ENCODE assay signal across 8 cellular contexts in the genomic region with DNA sequence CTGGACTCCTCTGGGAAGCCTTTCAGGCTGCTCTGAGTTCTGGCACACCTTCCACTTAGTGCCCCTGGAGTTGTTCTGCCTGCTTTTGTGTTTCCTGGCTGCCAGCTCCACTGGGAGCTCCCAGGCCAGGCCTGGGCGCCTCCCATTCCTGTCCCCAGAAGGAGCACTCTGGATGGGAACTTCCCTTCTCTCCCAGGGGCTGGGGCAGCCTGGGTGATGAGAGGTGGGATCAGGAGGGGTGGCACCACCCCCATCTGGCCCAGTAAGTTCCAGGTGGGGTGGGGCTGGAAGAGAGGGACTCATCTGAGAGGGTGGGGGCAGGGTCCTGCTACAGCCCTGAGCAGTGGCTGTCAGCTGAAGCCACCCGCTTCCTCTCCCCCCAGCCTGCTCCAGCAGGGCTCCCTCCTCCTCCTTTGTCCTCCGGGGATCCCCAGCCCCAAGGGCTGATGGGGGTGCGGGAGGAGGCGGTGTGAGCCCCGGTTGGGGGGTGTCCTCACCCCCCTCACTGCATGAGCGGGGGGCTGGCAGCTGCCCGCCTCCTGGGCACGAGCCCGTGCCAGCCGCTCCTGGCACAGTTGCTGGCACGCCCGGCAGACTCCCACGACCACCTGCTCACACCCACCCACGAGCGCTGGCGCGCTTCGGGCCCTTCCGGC. TPM values are rescaled to one million over a fixed set of nuclear protein-coding genes. Genes with fewer than 3 reads are reported as not detected.
DNase-seq lines count a peak whose midpoint lies in the region; ATAC-seq and TF ChIP-seq lines count a peak whose summit lies in the region.

No MANE protein-coding gene starts in this region.

- no peak overlapping the region for H3K18ac ChIP-seq in IMR-90 (ENCODE audit: low read depth, low read length)

- H2BK120ac ChIP-seq in IMR-90 (ENCODE audit: low read depth, low read length), result no peak overlapping the region

- H3K4me3 ChIP-seq in IMR-90 (ENCODE audit: insufficient read depth, low read depth, low read length), result no peak overlapping the region
- peak overlapping the region; percentile 40 for H3K4me3 ChIP-seq in kidney epithelial cell (ENCODE audit: low read depth, low read length)

- no peak overlapping the region for H3K4me2 ChIP-seq in IMR-90 (ENCODE audit: low read depth, low read length)

- H2BK5ac ChIP-seq in IMR-90 (ENCODE audit: low read depth, low read length, poor library complexity, severe bottlenecking), result no peak overlapping the region

- DNase-seq in CD4-positive, alpha-beta T cell, result peak in 3 of 10 experiments; percentile 20 to 45 (median 27)
- DNase-seq in IMR-90 (no peak), T-helper 17 cell (peak in 2 of 3 donors; percentile 19 to 37), kidney epithelial cell (ENCODE audit: low read depth) (no peak), type B pancreatic cell (ENCODE audit: extremely low spot score, unreplicated experiment) (no peak), AML-193 (lab: John Stamatoyannopoulos, UW) (no peak), NCI-H187 (lab: John Stamatoyannopoulos, UW) (no peak), NCI-H1930 (lab: John Stamatoyannopoulos, UW) (no peak)

- peak overlapping the region; percentile 24 for H2AFZ ChIP-seq in IMR-90 (replicated peaks; ENCODE audit: low read length, poor library complexity)

- peaks cover under 1% of the 10 kb centered on the region for H3K36me3 Mint-ChIP-seq in CD4-positive, alpha-beta T cell (ENCODE audit: low read depth)
- H3K36me3 Mint-ChIP-seq in T-helper 17 cell (ENCODE audit: low read depth), result peaks cover 11% of the 10 kb centered on the region
- H3K36me3 Mint-ChIP-seq in type B pancreatic cell, result peaks cover 3% of the 10 kb centered on the region

- BruUV-seq in IMR-90 (replicated peaks; lab: Mats Ljungman, UMichigan), result no TSS peak

- no peaks in the 10 kb centered on the region for H3K9me3 ChIP-seq in CD4-positive, alpha-beta T cell (ENCODE audit: control insufficient read depth, low read length)
- H3K9me3 ChIP-seq in IMR-90 (ENCODE audit: control insufficient read depth, insufficient read depth, low read length) (no peaks in the 10 kb centered on the region), T-helper 17 cell (ENCODE audit: control insufficient read depth, low read length, poor library complexity, severe bottlenecking) (no peaks in the 10 kb centered on the region)

- dilution Hi-C loops in IMR-90 (cut with HindIII; ENCODE audit: low sequenced_read_pairs, unreplicated experiment), result no loop called here

- CTCF ChIA-PET in CD4-positive, alpha-beta T cell (lab: Charles Lee), result no interaction called here
- CTCF ChIA-PET in IMR-90 (lab: Yijun Ruan, JAX), result no interaction called here

- H3K23ac ChIP-seq in IMR-90 (ENCODE audit: low read depth, low read length), result no peak overlapping the region

- POLR2A ChIA-PET in CD4-positive, alpha-beta T cell (lab: Charles Lee), result no interaction called here
- POLR2A ChIA-PET in IMR-90 (lab: Charles Lee; ENCODE audit: unreplicated experiment), result no interaction called here

- intact Hi-C loops in CD4-positive, alpha-beta T cell (cut with DNase I, micrococcal nuclease), result loop anchor here in 1 of 2 experiments (10.0 kb wide), 4 partner anchors 299 to 1809 kb away; a partner anchor contains a TSS
- intact Hi-C loops in IMR-90 (cut with micrococcal nuclease), result no loop called here

- no peaks in the 10 kb centered on the region for H3K9me1 ChIP-seq in IMR-90 (ENCODE audit: insufficient read depth, low read length)

- H3K79me1 ChIP-seq in IMR-90 (ENCODE audit: low read depth in 1 of 2, low read length in 2 of 2), result no peaks in the 10 kb centered on the region

- H3K36me3 ChIP-seq in IMR-90 (ENCODE audit: control insufficient read depth, insufficient read depth, low read length) (no peaks in the 10 kb centered on the region), kidney epithelial cell (ENCODE audit: control insufficient read depth, insufficient read depth, low read length) (no peaks in the 10 kb centered on the region)

- H2AK5ac ChIP-seq in IMR-90 (ENCODE audit: low read depth, low read length), result no peak overlapping the region

- no peak for TF ChIP-seq RAD21 in IMR-90 (IDR thresholded peaks at IDR 0.05; ENCODE audit: low read length)

- H3K14ac ChIP-seq in IMR-90 (replicated peaks; ENCODE audit: low read depth, low read length), result no peak overlapping the region

- H4K91ac ChIP-seq in IMR-90 (ENCODE audit: insufficient read depth, low read depth, low read length), result no peak overlapping the region

- H3K56ac ChIP-seq in IMR-90 (ENCODE audit: extremely low read depth, insufficient read depth, low read length), result no peak overlapping the region

- no peak for TF ChIP-seq CTCF in CD4-positive, alpha-beta T cell (IDR thresholded peaks at IDR 0.05)
- TF ChIP-seq CTCF in IMR-90 (conservative IDR thresholded peaks at IDR 0.05; ENCODE audit: low read depth, low read length) (no peak), kidney epithelial cell (IDR thresholded peaks at IDR 0.05; ENCODE audit: insufficient read depth, low read length, poor library complexity, severe bottlenecking) (no peak), type B pancreatic cell (conservative IDR thresholded peaks at IDR 0.05) (no peak)

- peak; percentile 5 for ATAC-seq in CD4-positive, alpha-beta T cell (ENCODE audit: poor library complexity)
- ATAC-seq in IMR-90 (ENCODE audit: low read depth), result no peak
- ATAC-seq in T-helper 17 cell, result peak; percentile 22

- no peak overlapping the region for H4K8ac ChIP-seq in IMR-90 (ENCODE audit: low read depth in 2 of 2, low read length in 2 of 2)

- H3K9me3 Mint-ChIP-seq in CD4-positive, alpha-beta T cell, result no peaks in the 10 kb centered on the region
- H3K9me3 Mint-ChIP-seq in type B pancreatic cell, result no peaks in the 10 kb centered on the region

- no peak overlapping the region for H4K5ac ChIP-seq in IMR-90 (ENCODE audit: low read depth, low read length)

- no peak overlapping the region for H3K27ac ChIP-seq in CD4-positive, alpha-beta T cell (ENCODE audit: low read depth, low read length)
- H3K27ac ChIP-seq in IMR-90 (ENCODE audit: insufficient read depth, low read length), result no peak overlapping the region

- no peak overlapping the region for H3K9ac ChIP-seq in IMR-90 (ENCODE audit: low read depth, low read length)

- peak overlapping the region; percentile 47 for H3K27ac Mint-ChIP-seq in CD4-positive, alpha-beta T cell
- H3K27ac Mint-ChIP-seq in T-helper 17 cell, result peak overlapping the region; percentile 79
- H3K27ac Mint-ChIP-seq in type B pancreatic cell, result peak overlapping the region; percentile 75

- H4K20me1 ChIP-seq in IMR-90 (ENCODE audit: insufficient read depth, low read length), result 0 out of 2 replicates have a peak, but pooled peaks cover 5% of the 10 kb centered on the region

- H3K4me3 Mint-ChIP-seq in CD4-positive, alpha-beta T cell, result peak overlapping the region; percentile 76
- H3K4me3 Mint-ChIP-seq in T-helper 17 cell, result peak overlapping the region; percentile 12
- H3K4me3 Mint-ChIP-seq in type B pancreatic cell, result peak overlapping the region; percentile 81

- in situ Hi-C loops in IMR-90 (cut with MboI; ENCODE audit: low sequenced_read_pairs), result no loop called here

- H3K4me1 ChIP-seq in IMR-90 (ENCODE audit: control insufficient read depth, insufficient read depth, low read length), result peaks cover 1% of the 10 kb centered on the region; the same call in 1 of the 2 replicates

- H2BK15ac ChIP-seq in IMR-90 (ENCODE audit: low read depth, low read length), result no peak overlapping the region

- H3K4me1 Mint-ChIP-seq in CD4-positive, alpha-beta T cell (ENCODE audit: low read depth), result peaks cover 10% of the 10 kb centered on the region
- H3K4me1 Mint-ChIP-seq in T-helper 17 cell (peaks cover 14% of the 10 kb centered on the region), type B pancreatic cell (ENCODE audit: unreplicated experiment) (peaks cover 36% of the 10 kb centered on the region)

- H2BK20ac ChIP-seq in IMR-90 (ENCODE audit: low read depth, low read length), result no peak overlapping the region

- H2AK9ac ChIP-seq in IMR-90 (replicated peaks; ENCODE audit: low read depth, low read length, poor library complexity), result no peak overlapping the region

- WGBS in IMR-90 (ENCODE audit: extremely low coverage in 2 of 2, insufficient read length in 1 of 2), 2 experiments, result no CpG with 5 or more reads among the region's 20 CpGs

- H3K27me3 ChIP-seq in CD4-positive, alpha-beta T cell (ENCODE audit: control insufficient read depth, insufficient read depth, low read length), result peaks cover 48% of the 10 kb centered on the region
- H3K27me3 ChIP-seq in IMR-90 (ENCODE audit: control insufficient read depth, insufficient read depth, low read length) (peaks cover 77% of the 10 kb centered on the region), kidney epithelial cell (ENCODE audit: control insufficient read depth, insufficient read depth, low read length) (peaks cover 29% of the 10 kb centered on the region)

- no peak overlapping the region for H3K4ac ChIP-seq in IMR-90 (ENCODE audit: low read depth, low read length)

- no peak for TF ChIP-seq POLR2A in IMR-90 (IDR thresholded peaks at IDR 0.05; ENCODE audit: low read depth, low read length)

- peaks cover 54% of the 10 kb centered on the region for H3K27me3 Mint-ChIP-seq in CD4-positive, alpha-beta T cell
- H3K27me3 Mint-ChIP-seq in T-helper 17 cell (peaks cover 44% of the 10 kb centered on the region), type B pancreatic cell (peaks cover 25% of the 10 kb centered on the region)

TF ChIP-seq in IMR-90, 13 proteins besides CTCF, POLR2A, EP300 and RAD21 (continues in another document):
- TF ChIP-seq, protein P1, sequence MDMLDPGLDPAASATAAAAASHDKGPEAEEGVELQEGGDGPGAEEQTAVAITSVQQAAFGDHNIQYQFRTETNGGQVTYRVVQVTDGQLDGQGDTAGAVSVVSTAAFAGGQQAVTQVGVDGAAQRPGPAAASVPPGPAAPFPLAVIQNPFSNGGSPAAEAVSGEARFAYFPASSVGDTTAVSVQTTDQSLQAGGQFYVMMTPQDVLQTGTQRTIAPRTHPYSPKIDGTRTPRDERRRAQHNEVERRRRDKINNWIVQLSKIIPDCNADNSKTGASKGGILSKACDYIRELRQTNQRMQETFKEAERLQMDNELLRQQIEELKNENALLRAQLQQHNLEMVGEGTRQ (IDR thresholded peaks at IDR 0.05; ENCODE audit: low read depth, low read length), result no peak
- no peak for TF ChIP-seq NFE2L2 (IDR thresholded peaks at IDR 0.05; ENCODE audit: low read depth, low read length)

RNA-seq across cellular contexts. Expression of a gene that starts 4.7 kb away (rescaled TPM):
- total RNA-seq in CD4-positive, alpha-beta T cell, result 1 to 10 TPM; 1.2 to 2.2 TPM
- total RNA-seq in IMR-90 (2012; rRNA removed), result not detected in 2 replicates
- polyA plus RNA-seq in IMR-90 (2012; rRNA removed), result not detected in 2 replicates
- polyA plus RNA-seq in IMR-90 (2012; cell fraction: cytosol; rRNA removed), result not detected in 2 replicates
- polyA plus RNA-seq in IMR-90 (2012; cell fraction: nucleus; rRNA removed; ENCODE audit: low replicate concordance), result 0.03 TPM in 1 of 2 replicates, not detected in the other
- total RNA-seq in T-helper 17 cell, result 1 to 10 TPM in 1 of 2 donors, under 1 TPM in 1; 0.86 to 1.8 TPM
- total RNA-seq in kidney epithelial cell, result 0.14 and 0.67 TPM in 2 replicates
- total RNA-seq in type B pancreatic cell (ENCODE audit: low replicate concordance), result 9.9 and 21.1 TPM in 2 replicates

Comparison
In these comparisons a context has a peak if more than half of its experiments do, and no peak if none do; other contexts are left out.
1. DNase-seq: peak in T-helper 17 cell (2 of 3); none in IMR-90 (single experiment), kidney epithelial cell (single experiment), type B pancreatic cell (single experiment), AML-193 (0 of 2), NCI-H187 (0 of 2) and NCI-H1930 (0 of 2).
2. H3K4me3 Mint-ChIP-seq: peak in every context shown above with its lines; median percentile 81 in type B pancreatic cell; 76 in CD4-positive, alpha-beta T cell; 12 in T-helper 17 cell.
3. Peak in every context shown above with its lines, with median percentiles within 50 percentile points of each other: H3K27ac Mint-ChIP-seq.